ENCODE assay signal across 32 cellular contexts in genomic region chr7:149277871-149278270, GRCh38.
"Had no signal": no experiment of that assay in that cellular context is flagged by ENCODE, and none has a peak within 500 bp of the region (broad histone marks: within the 10 kb centered on the region; RNA-seq: fewer than 3 reads in every experiment).

No MANE protein-coding gene starts in this region.

- H3K4me1 ChIP-seq: ascending aorta, breast epithelium, colonic mucosa, esophagus muscularis mucosa, gastroesophageal sphincter, heart right ventricle had no signal

- H3K9me3 ChIP-seq: breast epithelium, colonic mucosa, esophagus muscularis mucosa, gastroesophageal sphincter had no signal

- H3K27me3 Mint-ChIP-seq: activated B cell treated with CpG ODN at 0.5 μM for 24 hours; activated CD8-positive, alpha-beta memory T cell treated with anti-CD3 and anti-CD28 coated beads, Interleukin-2, amount 10 ng/mL, durations not matched to agents 7 days and 5 days; activated naive CD4-positive, alpha-beta T cell treated with anti-CD3 and anti-CD28 coated beads, Interleukin-2, amount 10 ng/mL, durations not matched to agents 7 days and 5 days; activated naive CD8-positive, alpha-beta T cell treated with anti-CD3 and anti-CD28 coated beads, Interleukin-2, amount 10 ng/mL, durations not matched to agents 7 days and 5 days; brain; T-cell had no signal

- H3K4me1 Mint-ChIP-seq: activated CD8-positive, alpha-beta memory T cell treated with anti-CD3 and anti-CD28 coated beads, Interleukin-2, amount 10 ng/mL, durations not matched to agents 7 days and 5 days; activated naive CD8-positive, alpha-beta T cell treated with anti-CD3 and anti-CD28 coated beads, Interleukin-2, amount 10 ng/mL, durations not matched to agents 7 days and 5 days; brain had no signal

- H3K36me3 ChIP-seq: colonic mucosa had no signal

- H3K27ac ChIP-seq: ascending aorta, breast epithelium, cardiac muscle cell, colonic mucosa, esophagus muscularis mucosa, gastroesophageal sphincter, heart right ventricle, WERI-Rb-1 had no signal

- DNase-seq: activated B cell treated with CpG ODN at 0.5 μM for 24 hours; activated CD4-positive, alpha-beta T cell treated with anti-CD3 and anti-CD28 coated beads for 48 hours; activated CD4-positive, alpha-beta T cell treated with anti-CD3 and anti-CD28 coated beads, Interleukin-2, amount 50 U/mL, for 1 hour; activated CD4-positive, alpha-beta T cell treated with anti-CD3 and anti-CD28 coated beads, Interleukin-2, amount 50 U/mL, for 48 hours; activated CD8-positive, alpha-beta memory T cell treated with anti-CD3 and anti-CD28 coated beads, Interleukin-2, amount 10 ng/mL, durations not matched to agents 7 days and 5 days; activated CD8-positive, alpha-beta memory T cell treated with anti-CD3 and anti-CD28 coated beads, Interleukin-2, amount 50 U/mL, for 4 hours; activated CD8-positive, alpha-beta T cell treated with anti-CD3 and anti-CD28 coated beads, Interleukin-2, amount 10 ng/mL, durations not matched to agents 7 days and 5 days; activated gamma-delta T cell; activated naive CD4-positive, alpha-beta T cell; activated naive CD4-positive, alpha-beta T cell treated with anti-CD3 and anti-CD28 coated beads, Interleukin-2, amount 10 ng/mL, durations not matched to agents 7 days and 5 days; activated T-cell treated with anti-CD3 and anti-CD28 coated beads, Interleukin-2, amount 50 U/mL, for 48 hours; central memory CD4-positive, alpha-beta T cell; cerebellar nuclear complex; colonic mucosa; effector CD8-positive, alpha-beta T cell; foreskin melanocyte; heart right ventricle; SW 1271; T-cell; T1000; WERI-Rb-1 had no signal

- ATAC-seq: activated CD4-positive, CD25-positive, alpha-beta regulatory T cell treated with anti-CD3 and anti-CD28 coated beads, Interleukin-2, amount 50 U/mL, for 24 hours; activated CD8-positive, alpha-beta memory T cell treated with anti-CD3 and anti-CD28 coated beads, Interleukin-2, amount 10 ng/mL, durations not matched to agents 7 days and 5 days; activated CD8-positive, alpha-beta T cell treated with anti-CD3 and anti-CD28 coated beads, Interleukin-2, amount 10 ng/mL, durations not matched to agents 7 days and 5 days; activated naive CD4-positive, alpha-beta T cell treated with anti-CD3 and anti-CD28 coated beads, Interleukin-2, amount 50 U/mL, for 72 hours; gastroesophageal sphincter; T-cell had no signal

- H3K9me3 Mint-ChIP-seq: activated naive CD4-positive, alpha-beta T cell treated with anti-CD3 and anti-CD28 coated beads, Interleukin-2, amount 10 ng/mL, durations not matched to agents 7 days and 5 days; activated naive CD4-positive, alpha-beta T cell treated with anti-CD3 and anti-CD28 coated beads, Interleukin-2, amount 50 U/mL, for 72 hours; activated naive CD8-positive, alpha-beta T cell treated with anti-CD3 and anti-CD28 coated beads, Interleukin-2, amount 10 ng/mL, durations not matched to agents 7 days and 5 days; T-cell; T-helper 1 cell treated with Interleukin-12 subunit alpha and Interleukin-12 subunit beta and Interleukin-4 antibody, amounts not matched to agents 30 μg/mL and 1 μg/mL, for 36 hours; T-helper 2 cell treated with Interferon-gamma antibody and Interleukin-4, amounts not matched to agents 5 μg/mL and 100 μg/mL, for 36 hours had no signal

- H3K4me3 ChIP-seq: ascending aorta, breast epithelium, cardiac muscle cell, colonic mucosa, esophagus muscularis mucosa, gastroesophageal sphincter, heart right ventricle had no signal

- H3K4me3 Mint-ChIP-seq: activated B cell treated with CpG ODN at 0.5 μM for 24 hours; activated CD8-positive, alpha-beta memory T cell treated with anti-CD3 and anti-CD28 coated beads, Interleukin-2, amount 10 ng/mL, durations not matched to agents 7 days and 5 days; activated CD8-positive, alpha-beta T cell treated with anti-CD3 and anti-CD28 coated beads, Interleukin-2, amount 10 ng/mL, durations not matched to agents 7 days and 5 days; activated naive CD4-positive, alpha-beta T cell treated with anti-CD3 and anti-CD28 coated beads, Interleukin-2, amount 10 ng/mL, durations not matched to agents 7 days and 5 days; activated naive CD8-positive, alpha-beta T cell treated with anti-CD3 and anti-CD28 coated beads, Interleukin-2, amount 10 ng/mL, durations not matched to agents 7 days and 5 days; brain; T-cell; T-helper 1 cell treated with Interleukin-12 subunit alpha and Interleukin-12 subunit beta and Interleukin-4 antibody, amounts not matched to agents 30 μg/mL and 1 μg/mL, for 36 hours; T-helper 2 cell treated with Interferon-gamma antibody and Interleukin-4, amounts not matched to agents 5 μg/mL and 100 μg/mL, for 36 hours had no signal

- H3K27me3 ChIP-seq: ascending aorta, breast epithelium, cardiac muscle cell, colonic mucosa, esophagus muscularis mucosa, gastroesophageal sphincter, heart right ventricle had no signal

- H3K27ac Mint-ChIP-seq: activated B cell treated with CpG ODN at 0.5 μM for 24 hours; activated CD8-positive, alpha-beta memory T cell treated with anti-CD3 and anti-CD28 coated beads, Interleukin-2, amount 10 ng/mL, durations not matched to agents 7 days and 5 days; activated CD8-positive, alpha-beta T cell treated with anti-CD3 and anti-CD28 coated beads, Interleukin-2, amount 10 ng/mL, durations not matched to agents 7 days and 5 days; activated naive CD8-positive, alpha-beta T cell treated with anti-CD3 and anti-CD28 coated beads, Interleukin-2, amount 10 ng/mL, durations not matched to agents 7 days and 5 days; brain; T-cell; T-helper 1 cell treated with Interleukin-12 subunit alpha and Interleukin-12 subunit beta and Interleukin-4 antibody, amounts not matched to agents 30 μg/mL and 1 μg/mL, for 36 hours; T-helper 2 cell treated with Interferon-gamma antibody and Interleukin-4, amounts not matched to agents 5 μg/mL and 100 μg/mL, for 36 hours had no signal
